In genomic region chr1:52926864-52927218, GRCh38 we compare ENCODE assay signal across 8 cellular contexts. TPM values are rescaled to one million over a fixed set of nuclear protein-coding genes. Genes with fewer than 3 reads are reported as not detected.
DNase-seq lines count a peak whose midpoint lies in the region; ATAC-seq and TF ChIP-seq lines count a peak whose summit lies in the region.

No MANE protein-coding gene starts in this region.

- 30% methylated on average over 9 of the region's 13 CpGs for WGBS in hepatocyte (ENCODE audit: low lambda C conversion rate, missing lambda C conversion rate)

- no peaks in the 10 kb centered on the region for H3K9me2 ChIP-seq in SU-DHL-6 (replicated peaks; ENCODE audit: insufficient read depth, low read length)
- H3K9me2 ChIP-seq in hepatocyte (replicated peaks; ENCODE audit: insufficient read depth) = no peaks in the 10 kb centered on the region

- H4K20me1 ChIP-seq in SU-DHL-6 (ENCODE audit: low read depth, low read length) (no peaks in the 10 kb centered on the region), hepatocyte (ENCODE audit: insufficient read depth, poor library complexity, severe bottlenecking) (no peaks in the 10 kb centered on the region)

- peaks cover 5 to 17% of the 10 kb centered on the region in 2 donors for H3K4me1 Mint-ChIP-seq in stimulated activated naive B cell treated with anti-CD40 and anti-IgM and Interleukin-4, amounts not matched to agents 10 μg/mL and 1 μg/mL and 100 μg/mL, for 72 hours

- H3F3A ChIP-seq in SU-DHL-6 (ENCODE audit: insufficient read depth) = no peaks in the 10 kb centered on the region

- no peaks in the 10 kb centered on the region for H3K27me3 ChIP-seq in SU-DHL-6 (ENCODE audit: low read length)
- H3K27me3 ChIP-seq in hepatocyte = no peaks in the 10 kb centered on the region

- H3K36me3 Mint-ChIP-seq in stimulated activated naive B cell treated with anti-CD40 and anti-IgM and Interleukin-4, amounts not matched to agents 10 μg/mL and 1 μg/mL and 100 μg/mL, for 72 hours = no peaks in the 10 kb centered on the region

- peak overlapping the region; percentile 89 for H2AFZ ChIP-seq in SU-DHL-6 (ENCODE audit: low read depth, low read length, severe bottlenecking)
- peak overlapping the region; percentile 98 for H2AFZ ChIP-seq in hepatocyte

- ATAC-seq in stimulated activated naive B cell treated with anti-CD40 and anti-IgM and Interleukin-4, amounts not matched to agents 10 μg/mL and 1 μg/mL and 100 μg/mL, for 72 hours (replicated peaks) = no peak
- no peak for ATAC-seq in HG03442 (IDR thresholded peaks at IDR 0.05; ENCODE audit: unreplicated experiment)

- H3K4me2 ChIP-seq in SU-DHL-6 (ENCODE audit: low read depth, low read length, poor library complexity, severe bottlenecking) (peak overlapping the region; percentile 69), hepatocyte (peak overlapping the region; percentile 98)

- H3K27ac ChIP-seq in SU-DHL-6 (ENCODE audit: low read depth, low read length) = no peak overlapping the region
- peak overlapping the region; percentile 37 for H3K27ac ChIP-seq in hepatocyte

- peaks cover 13 to 26% of the 10 kb centered on the region in 2 donors for H3K27me3 Mint-ChIP-seq in stimulated activated naive B cell treated with anti-CD40 and anti-IgM and Interleukin-4, amounts not matched to agents 10 μg/mL and 1 μg/mL and 100 μg/mL, for 72 hours

- H3K9me3 ChIP-seq in SU-DHL-6 (ENCODE audit: insufficient read depth, low read length) (no peaks in the 10 kb centered on the region), hepatocyte (ENCODE audit: low read depth) (no peaks in the 10 kb centered on the region)

- no peak overlapping the region for H3K27ac Mint-ChIP-seq in stimulated activated naive B cell treated with anti-CD40 and anti-IgM and Interleukin-4, amounts not matched to agents 10 μg/mL and 1 μg/mL and 100 μg/mL, for 72 hours

- no peak overlapping the region for H3K4me3 ChIP-seq in SU-DHL-6 (ENCODE audit: insufficient read depth, low read length, poor library complexity, severe bottlenecking)
- peak overlapping the region; percentile 63 for H3K4me3 ChIP-seq in hepatocyte

- H3K4me3 Mint-ChIP-seq in stimulated activated naive B cell treated with anti-CD40 and anti-IgM and Interleukin-4, amounts not matched to agents 10 μg/mL and 1 μg/mL and 100 μg/mL, for 72 hours = peak overlapping the region; percentile 78 to 87

- no peaks in the 10 kb centered on the region for H3K9me3 Mint-ChIP-seq in stimulated activated naive B cell treated with anti-CD40 and anti-IgM and Interleukin-4, amounts not matched to agents 10 μg/mL and 1 μg/mL and 100 μg/mL, for 72 hours

- peak; percentile 74 for DNase-seq in NCI-H2029 treated with DMSO at 0.1 percent for 48 hours (lab: John Stamatoyannopoulos, UW)
- no peak for DNase-seq in NCI-H2029 (lab: John Stamatoyannopoulos, UW)
- no peak for DNase-seq in hepatocyte (ENCODE audit: low spot score)
- DNase-seq in stimulated activated naive B cell treated with anti-CD40 and anti-IgM and Interleukin-4, amounts not matched to agents 10 μg/mL and 1 μg/mL and 100 μg/mL, for 72 hours = no peak
- no peak for DNase-seq in cerebellar nuclear complex (lab: John Stamatoyannopoulos, UW)
- DNase-seq in SK-N-DZ (ENCODE audit: low spot score) = no peak

- H3K79me2 ChIP-seq in SU-DHL-6 (ENCODE audit: insufficient read depth, low read length) = no peaks in the 10 kb centered on the region
- peaks cover 26% of the 10 kb centered on the region for H3K79me2 ChIP-seq in hepatocyte

- H3K9ac ChIP-seq in SU-DHL-6 (ENCODE audit: low read length) = peak overlapping the region; percentile 61; the same call in 1 of the 2 replicates

- no peak for TF ChIP-seq CTCF in SU-DHL-6 (IDR thresholded peaks at IDR 0.05; ENCODE audit: insufficient read depth, low read length, poor library complexity, severe bottlenecking)
- no peak for TF ChIP-seq CTCF in hepatocyte (IDR thresholded peaks at IDR 0.05; ENCODE audit: poor library complexity)

- no peaks in the 10 kb centered on the region for H3K36me3 ChIP-seq in SU-DHL-6 (ENCODE audit: low read length)
- H3K36me3 ChIP-seq in hepatocyte (replicated peaks; ENCODE audit: insufficient read depth, low read depth) = no peaks in the 10 kb centered on the region

- no peaks in the 10 kb centered on the region for H3K4me1 ChIP-seq in hepatocyte (ENCODE audit: insufficient read depth)

RNA-seq across cellular contexts. Expression of gene SCP2, which starts 0.2 kb away (rescaled TPM):
- total RNA-seq in hepatocyte = 271 and 310 TPM in 2 replicates
- polyA plus RNA-seq in hepatocyte = 155 and 201 TPM in 2 replicates
- 68.7 and 81.5 TPM in 2 replicates for polyA plus RNA-seq in SK-N-DZ (2014; cell fraction: cytosol; rRNA removed)
- polyA plus RNA-seq in SK-N-DZ (2014; cell fraction: nucleus; rRNA removed) = 31.5 and 43.3 TPM in 2 replicates

RNA-seq across cellular contexts. Expression of gene ECHDC2, which starts 5.3 kb away (rescaled TPM):
- total RNA-seq in hepatocyte = 46.9 and 67.4 TPM in 2 replicates
- 99.5 and 106 TPM in 2 replicates for polyA plus RNA-seq in hepatocyte
- 0.24 and 0.61 TPM in 2 replicates for polyA plus RNA-seq in SK-N-DZ (2014; cell fraction: cytosol; rRNA removed)
- 0.60 and 1.1 TPM in 2 replicates for polyA plus RNA-seq in SK-N-DZ (2014; cell fraction: nucleus; rRNA removed)
